41 cellular contexts compared by ENCODE assay signal in genomic region chr6:110440026-110440425, GRCh38. TPM values are rescaled to one million over a fixed set of nuclear protein-coding genes. Genes with fewer than 3 reads are reported as not detected.
"Had no signal": no experiment of that assay in that cellular context is flagged by ENCODE, and none has a peak within 500 bp of the region (broad histone marks: within the 10 kb centered on the region; RNA-seq: fewer than 3 reads in every experiment).

No MANE protein-coding gene starts in this region.

- H3K4me1 ChIP-seq: adrenal gland, ascending aorta, body of pancreas, breast epithelium had no signal

- H3K4me3 Mint-ChIP-seq: activated naive CD4-positive, alpha-beta T cell treated with anti-CD3 and anti-CD28 coated beads for 36 hours; activated naive CD4-positive, alpha-beta T cell treated with anti-CD3 and anti-CD28 coated beads, Interleukin-2, amount 50 U/mL, for 24 hours; activated naive CD8-positive, alpha-beta T cell; activated naive CD8-positive, alpha-beta T cell treated with anti-CD3 and anti-CD28 coated beads for 36 hours; activated naive CD8-positive, alpha-beta T cell treated with anti-CD3 and anti-CD28 coated beads, Interleukin-2, amount 10 ng/mL, durations not matched to agents 7 days and 5 days; activated naive CD8-positive, alpha-beta T cell treated with anti-CD3 and anti-CD28 coated beads, Interleukin-2, amount 50 U/mL, for 24 hours; activated T-cell treated with anti-CD3 and anti-CD28 coated beads, Interleukin-2, amount 50 U/mL, for 24 hours; activated T-cell treated with anti-CD3 and anti-CD28 coated beads, Interleukin-2, amount 50 U/mL, for 4 hours; activated T-cell treated with anti-CD3 and anti-CD28 coated beads, Interleukin-2, amount 50 U/mL, for 72 hours; activated T-helper 1 cell treated with anti-CD3 and anti-CD28 coated beads, Interleukin-12 subunit alpha, Interleukin-12 subunit beta, Interleukin-2, Interleukin-4 antibody, amounts not matched to agents 30 ng/mL and 10 ng/mL and 1 ng/mL, durations not matched to agents 14 hours and 24 hours and 36 hours; activated T-helper 17 cell treated with anti-CD3 and anti-CD28 coated beads, Interleukin-2, amount 50 U/mL, for 72 hours; brain; central memory CD8-positive, alpha-beta T cell had no signal

- H3K9me3 Mint-ChIP-seq: activated naive CD4-positive, alpha-beta T cell treated with anti-CD3 and anti-CD28 coated beads for 36 hours; activated naive CD4-positive, alpha-beta T cell treated with anti-CD3 and anti-CD28 coated beads, Interleukin-2, amount 50 U/mL, for 24 hours; activated naive CD4-positive, alpha-beta T cell treated with anti-CD3 and anti-CD28 coated beads, Interleukin-2, amount 50 U/mL, for 72 hours; activated naive CD8-positive, alpha-beta T cell treated with anti-CD3 and anti-CD28 coated beads, Interleukin-2, amount 10 ng/mL, durations not matched to agents 7 days and 5 days; activated naive CD8-positive, alpha-beta T cell treated with anti-CD3 and anti-CD28 coated beads, Interleukin-2, amount 50 U/mL, for 24 hours; activated T-cell treated with anti-CD3 and anti-CD28 coated beads, Interleukin-2, amount 50 U/mL, for 24 hours; activated T-cell treated with anti-CD3 and anti-CD28 coated beads, Interleukin-2, amount 50 U/mL, for 4 hours; activated T-cell treated with anti-CD3 and anti-CD28 coated beads, Interleukin-2, amount 50 U/mL, for 72 hours; activated T-helper 1 cell treated with anti-CD3 and anti-CD28 coated beads, Interleukin-12 subunit alpha, Interleukin-12 subunit beta, Interleukin-2, Interleukin-4 antibody, amounts not matched to agents 30 ng/mL and 10 ng/mL and 1 ng/mL, durations not matched to agents 14 hours and 24 hours and 36 hours; activated T-helper 17 cell treated with anti-CD3 and anti-CD28 coated beads, Interleukin-2, amount 50 U/mL, for 72 hours; activated T-helper 2 cell treated with anti-CD3 and anti-CD28 coated beads, Interferon-gamma antibody, Interleukin-2, Interleukin-4, amounts not matched to agents 10 μg/mL and 5 μg/mL and 100 μg/mL, durations not matched to agents 14 hours and 24 hours and 36 hours had no signal

- H3K36me3 Mint-ChIP-seq: activated naive CD4-positive, alpha-beta T cell treated with anti-CD3 and anti-CD28 coated beads, Interleukin-2, amount 50 U/mL, for 24 hours; activated naive CD4-positive, alpha-beta T cell treated with anti-CD3 and anti-CD28 coated beads, Interleukin-2, amount 50 U/mL, for 72 hours; activated naive CD8-positive, alpha-beta T cell; activated naive CD8-positive, alpha-beta T cell treated with anti-CD3 and anti-CD28 coated beads for 36 hours; activated naive CD8-positive, alpha-beta T cell treated with anti-CD3 and anti-CD28 coated beads, Interleukin-2, amount 10 ng/mL, durations not matched to agents 7 days and 5 days; brain had no signal

- DNase-seq: activated effector memory CD4-positive, alpha-beta T cell treated with anti-CD3 and anti-CD28 coated beads, Interleukin-2, amount 50 U/mL, for 16 hours; activated effector memory CD4-positive, alpha-beta T cell treated with Interleukin-2 at 50 U/mL for 16 hours; activated gamma-delta T cell; activated gamma-delta T cell treated with Interleukin-2 at 50 U/mL for 16 hours; activated naive CD4-positive, alpha-beta T cell; activated naive CD4-positive, alpha-beta T cell treated with anti-CD3 and anti-CD28 coated beads for 36 hours; activated naive CD4-positive, alpha-beta T cell treated with anti-CD3 and anti-CD28 coated beads, Interleukin-2, amount 50 U/mL, for 16 hours; activated naive CD4-positive, alpha-beta T cell treated with Interleukin-2 at 50 U/mL for 16 hours; activated naive CD8-positive, alpha-beta T cell treated with anti-CD3 and anti-CD28 coated beads for 36 hours; activated naive CD8-positive, alpha-beta T cell treated with anti-CD3 and anti-CD28 coated beads, Interleukin-2, amount 10 ng/mL, durations not matched to agents 7 days and 5 days; activated naive CD8-positive, alpha-beta T cell treated with anti-CD3 and anti-CD28 coated beads, Interleukin-2, amount 50 U/mL, for 24 hours; activated T-cell treated with anti-CD3 and anti-CD28 coated beads for 4 hours; activated T-cell treated with anti-CD3 and anti-CD28 coated beads, Interleukin-2, amount 50 U/mL, for 1 hour; activated T-cell treated with anti-CD3 and anti-CD28 coated beads, Interleukin-2, amount 50 U/mL, for 24 hours; activated T-cell treated with anti-CD3 and anti-CD28 coated beads, Interleukin-2, amount 50 U/mL, for 4 hours; activated T-cell treated with anti-CD3 and anti-CD28 coated beads, Interleukin-2, amount 50 U/mL, for 48 hours; activated T-cell treated with anti-CD3 and anti-CD28 coated beads, Interleukin-2, amount 50 U/mL, for 72 hours; adrenal gland; amniotic stem cell; amygdala; anterior cingulate cortex; aorta; body of pancreas; brain microvascular endothelial cell; caudate nucleus; central memory CD4-positive, alpha-beta T cell; cerebellar nuclear complex had no signal

- H3K27ac Mint-ChIP-seq: activated naive CD4-positive, alpha-beta T cell treated with anti-CD3 and anti-CD28 coated beads for 36 hours; activated naive CD4-positive, alpha-beta T cell treated with anti-CD3 and anti-CD28 coated beads, Interleukin-2, amount 50 U/mL, for 24 hours; activated naive CD4-positive, alpha-beta T cell treated with anti-CD3 and anti-CD28 coated beads, Interleukin-2, amount 50 U/mL, for 72 hours; activated naive CD8-positive, alpha-beta T cell; activated naive CD8-positive, alpha-beta T cell treated with anti-CD3 and anti-CD28 coated beads for 36 hours; activated naive CD8-positive, alpha-beta T cell treated with anti-CD3 and anti-CD28 coated beads, Interleukin-2, amount 10 ng/mL, durations not matched to agents 7 days and 5 days; activated naive CD8-positive, alpha-beta T cell treated with anti-CD3 and anti-CD28 coated beads, Interleukin-2, amount 50 U/mL, for 24 hours; activated T-cell treated with anti-CD3 and anti-CD28 coated beads, Interleukin-2, amount 50 U/mL, for 24 hours; activated T-cell treated with anti-CD3 and anti-CD28 coated beads, Interleukin-2, amount 50 U/mL, for 72 hours; activated T-helper 1 cell treated with anti-CD3 and anti-CD28 coated beads, Interleukin-12 subunit alpha, Interleukin-12 subunit beta, Interleukin-2, Interleukin-4 antibody, amounts not matched to agents 30 ng/mL and 10 ng/mL and 1 ng/mL, durations not matched to agents 14 hours and 24 hours and 36 hours; activated T-helper 17 cell treated with anti-CD3 and anti-CD28 coated beads, Interleukin-2, amount 50 U/mL, for 72 hours; activated T-helper 2 cell treated with anti-CD3 and anti-CD28 coated beads, Interferon-gamma antibody, Interleukin-2, Interleukin-4, amounts not matched to agents 10 μg/mL and 5 μg/mL and 100 μg/mL, durations not matched to agents 14 hours and 24 hours and 36 hours; brain had no signal

- H3K9me3 ChIP-seq: adrenal gland, body of pancreas, breast epithelium had no signal

- H3K27me3 ChIP-seq: adrenal gland, ascending aorta, body of pancreas, brain microvascular endothelial cell, breast epithelium, cardiac muscle cell had no signal

- H3K4me1 Mint-ChIP-seq: activated naive CD4-positive, alpha-beta T cell treated with anti-CD3 and anti-CD28 coated beads, Interleukin-2, amount 50 U/mL, for 24 hours; activated naive CD8-positive, alpha-beta T cell treated with anti-CD3 and anti-CD28 coated beads for 36 hours; activated naive CD8-positive, alpha-beta T cell treated with anti-CD3 and anti-CD28 coated beads, Interleukin-2, amount 10 ng/mL, durations not matched to agents 7 days and 5 days; activated naive CD8-positive, alpha-beta T cell treated with anti-CD3 and anti-CD28 coated beads, Interleukin-2, amount 50 U/mL, for 24 hours; activated T-helper 17 cell treated with anti-CD3 and anti-CD28 coated beads, Interleukin-2, amount 50 U/mL, for 72 hours; brain; central memory CD8-positive, alpha-beta T cell had no signal

- H3K36me3 ChIP-seq: adrenal gland, ascending aorta, brain microvascular endothelial cell, cardiac muscle cell had no signal

- H3K27ac ChIP-seq: adrenal gland, ascending aorta, body of pancreas, brain microvascular endothelial cell, breast epithelium, cardiac muscle cell had no signal

- H3K4me3 ChIP-seq: adrenal gland, ascending aorta, body of pancreas, breast epithelium, cardiac muscle cell had no signal

- ATAC-seq: activated naive CD4-positive, alpha-beta T cell treated with anti-CD3 and anti-CD28 coated beads, Interleukin-2, amount 50 U/mL, for 72 hours; activated naive CD8-positive, alpha-beta T cell treated with anti-CD3 and anti-CD28 coated beads, Interleukin-2, amount 50 U/mL, for 24 hours; activated T-cell treated with anti-CD3 and anti-CD28 coated beads, Interleukin-2, amount 50 U/mL, for 4 hours; activated T-cell treated with anti-CD3 and anti-CD28 coated beads, Interleukin-2, amount 50 U/mL, for 72 hours; activated T-helper 17 cell treated with anti-CD3 and anti-CD28 coated beads, Interleukin-2, amount 50 U/mL, for 72 hours; body of pancreas had no signal

RNA-seq across cellular contexts. Expression of gene DDO, which starts 24.7 kb away (rescaled TPM):
- total RNA-seq: activated naive CD4-positive, alpha-beta T cell treated with anti-CD3 and anti-CD28 coated beads for 36 hours; activated naive CD8-positive, alpha-beta T cell treated with anti-CD3 and anti-CD28 coated beads for 36 hours; activated naive CD8-positive, alpha-beta T cell treated with anti-CD3 and anti-CD28 coated beads, Interleukin-2, amount 10 ng/mL, durations not matched to agents 7 days and 5 days; activated T-cell treated with anti-CD3 and anti-CD28 coated beads, Interleukin-2, amount 50 U/mL, for 4 hours; activated T-cell treated with anti-CD3 and anti-CD28 coated beads, Interleukin-2, amount 50 U/mL, for 72 hours; activated T-helper 1 cell treated with anti-CD3 and anti-CD28 coated beads, Interleukin-12 subunit alpha, Interleukin-12 subunit beta, Interleukin-2, Interleukin-4 antibody, amounts not matched to agents 30 ng/mL and 10 ng/mL and 1 ng/mL, durations not matched to agents 14 hours and 24 hours and 36 hours; activated T-helper 17 cell treated with anti-CD3 and anti-CD28 coated beads, Interleukin-2, amount 50 U/mL, for 72 hours; activated T-helper 2 cell treated with anti-CD3 and anti-CD28 coated beads, Interferon-gamma antibody, Interleukin-2, Interleukin-4, amounts not matched to agents 10 μg/mL and 5 μg/mL and 100 μg/mL, durations not matched to agents 14 hours and 24 hours and 36 hours; astrocyte; bronchial epithelial cell had no signal

RNA-seq across cellular contexts. Expression of gene SLC22A16, which starts 36.4 kb away (rescaled TPM):
- total RNA-seq: activated naive CD4-positive, alpha-beta T cell treated with anti-CD3 and anti-CD28 coated beads for 36 hours; activated naive CD4-positive, alpha-beta T cell treated with anti-CD3 and anti-CD28 coated beads, Interleukin-2, amount 50 U/mL, for 72 hours; activated naive CD8-positive, alpha-beta T cell treated with anti-CD3 and anti-CD28 coated beads for 36 hours; activated naive CD8-positive, alpha-beta T cell treated with anti-CD3 and anti-CD28 coated beads, Interleukin-2, amount 10 ng/mL, durations not matched to agents 7 days and 5 days; activated T-cell treated with anti-CD3 and anti-CD28 coated beads, Interleukin-2, amount 50 U/mL, for 4 hours; activated T-cell treated with anti-CD3 and anti-CD28 coated beads, Interleukin-2, amount 50 U/mL, for 72 hours; activated T-helper 1 cell treated with anti-CD3 and anti-CD28 coated beads, Interleukin-12 subunit alpha, Interleukin-12 subunit beta, Interleukin-2, Interleukin-4 antibody, amounts not matched to agents 30 ng/mL and 10 ng/mL and 1 ng/mL, durations not matched to agents 14 hours and 24 hours and 36 hours; activated T-helper 17 cell treated with anti-CD3 and anti-CD28 coated beads, Interleukin-2, amount 50 U/mL, for 72 hours; activated T-helper 2 cell treated with anti-CD3 and anti-CD28 coated beads, Interferon-gamma antibody, Interleukin-2, Interleukin-4, amounts not matched to agents 10 μg/mL and 5 μg/mL and 100 μg/mL, durations not matched to agents 14 hours and 24 hours and 36 hours; ascending aorta; astrocyte; body of pancreas; bronchial epithelial cell; cardiac muscle cell; cardiac septum had no signal
- polyA plus RNA-seq: adrenal gland, cardiac muscle cell had no signal
